Comparison of ENCODE assay signal across 18 cellular contexts in the genomic region with DNA sequence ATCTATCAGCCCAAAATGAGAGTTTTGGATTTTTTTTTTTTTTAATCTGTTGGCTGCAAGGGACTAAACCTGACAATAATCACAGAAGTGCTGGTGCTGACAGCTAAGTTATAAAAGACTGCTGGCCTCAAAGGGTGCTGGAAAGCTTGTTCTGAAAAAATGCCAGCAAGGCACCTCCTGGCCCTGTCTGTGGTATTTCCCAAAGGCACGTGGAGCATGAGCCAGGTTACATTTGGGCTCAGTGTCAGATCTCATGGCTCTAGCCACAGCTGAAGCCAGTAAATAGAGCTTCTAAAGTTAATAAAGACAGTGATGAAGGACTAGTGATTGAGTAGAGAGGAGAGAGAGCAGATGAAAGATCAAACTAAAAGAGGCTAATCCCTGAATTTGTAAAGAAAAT.
DNase-seq lines count a peak whose midpoint lies in the region; ATAC-seq, FAIRE-seq and TF ChIP-seq lines count a peak whose summit lies in the region.
"Had no signal": no experiment of that assay in that cellular context is flagged by ENCODE, and none has a peak within 500 bp of the region (broad histone marks: within the 10 kb centered on the region; RNA-seq: fewer than 3 reads in every experiment).

No MANE protein-coding gene starts in this region.

- CTCF ChIA-PET in Calu3 (lab: Charles Lee) (no interaction called here), WTC11 (lab: Charles Lee) (interaction anchor here (0.6 kb wide), 1 partner anchor 32 kb away, joined by 3 read pairs; no protein-coding TSS in a partner anchor), H1 (lab: Charles Lee; ENCODE audit: partially characterized antibody) (interaction anchor here (0.7 kb wide), 1 partner anchor 1750 kb away, joined by 3 read pairs; no protein-coding TSS in a partner anchor)

- ATAC-seq in WTC11 (peak; percentile 73), mucosa of descending colon (no peak), GM19023 (IDR thresholded peaks at IDR 0.05; ENCODE audit: unreplicated experiment) (no peak)

- H3K27me3 ChIP-seq in H1 (replicated peaks in 1 of 4; ENCODE audit: control insufficient read depth in 3 of 4, extremely low read depth in 1 of 4, insufficient read depth in 3 of 4, low read length in 3 of 4) (no peaks in the 10 kb centered on the region), prostate gland (replicated peaks; ENCODE audit: insufficient read depth) (no peaks in the 10 kb centered on the region), esophagus squamous epithelium (no peaks in the 10 kb centered on the region)

- H3K79me2 ChIP-seq in H1 (ENCODE audit: control insufficient read depth in 1 of 2, insufficient read depth in 2 of 2, low read length in 2 of 2): no peaks in the 10 kb centered on the region

- no peak overlapping the region for H3K27ac ChIP-seq in H1 (ENCODE audit: low read depth, low read length)
- H3K27ac ChIP-seq in prostate gland: no peak overlapping the region
- H3K27ac ChIP-seq in esophagus squamous epithelium: no peak overlapping the region

- H3K27ac Mint-ChIP-seq in Calu3 (ENCODE audit: unreplicated experiment): peak overlapping the region; percentile 23
- peak overlapping the region; percentile 10 for H3K27ac Mint-ChIP-seq in WTC11
- H3K27ac Mint-ChIP-seq: CD4-positive, alpha-beta T cell had no signal

- no peak overlapping the region for H2BK5ac ChIP-seq in H1 (ENCODE audit: low read depth, low read length)

- H3K14ac ChIP-seq in H1 (ENCODE audit: insufficient read length): no peak overlapping the region

- TF ChIP-seq RAD21 in H1 (IDR thresholded peaks at IDR 0.05 in 1 of 2, conservative IDR thresholded peaks at IDR 0.05 in 1 of 2; ENCODE audit: low read depth in 2 of 2, low read length in 2 of 2): no peak

- no peaks in the 10 kb centered on the region for H3K36me3 ChIP-seq in H1 (ENCODE audit: control insufficient read depth in 2 of 4, insufficient read depth in 4 of 4, low read length in 3 of 4)
- no peaks in the 10 kb centered on the region for H3K36me3 ChIP-seq in prostate gland
- no peaks in the 10 kb centered on the region for H3K36me3 ChIP-seq in mucosa of descending colon (ENCODE audit: low read depth)
- H3K36me3 ChIP-seq in esophagus squamous epithelium: no peaks in the 10 kb centered on the region

- 79% methylated on average over 1 of the region's 1 CpG; no CpG with 5 or more reads in 1 of the 2 experiments for WGBS in H1 (ENCODE audit: extremely low coverage in 1 of 2, insufficient coverage in 1 of 2, insufficient read length in 1 of 2, insufficient replicate concordance in 2 of 2, low coverage in 1 of 2, low lambda C conversion rate in 2 of 2, missing lambda C conversion rate in 1 of 2), 2 experiments
- 9% methylated on average over 1 of the region's 1 CpG for WGBS in prostate gland
- WGBS in esophagus squamous epithelium, 2 donors: 6 to 10% methylated on average over 1 of the region's 1 CpG

- no peak overlapping the region for H3K56ac ChIP-seq in H1 (replicated peaks; ENCODE audit: insufficient read length, low read depth, low read length)

- H3K23me2 ChIP-seq in H1 (ENCODE audit: low read depth, low read length): no peaks in the 10 kb centered on the region

- DNase-seq in Calu3: no peak
- DNase-seq in WTC11 (ENCODE audit: low spot score): no peak
- DNase-seq in H1 (ENCODE audit: low read depth in 1 of 2, low spot score in 2 of 2): no peak
- peak; percentile 62 for DNase-seq in prostate gland (ENCODE audit: low spot score)
- no peak for DNase-seq in mucosa of descending colon
- DNase-seq in NCI-H2081 treated with DMSO at 0.1 percent for 48 hours (lab: John Stamatoyannopoulos, UW): no peak
- DNase-seq in esophagus squamous epithelium (lab: John Stamatoyannopoulos, UW): no peak
- DNase-seq: 8988T; AML-193; CD4-positive, alpha-beta T cell; DMS153; DMS79 treated with DMSO at 0.1 percent for 48 hours; EL; GDM1 had no signal

- H2AK5ac ChIP-seq in H1 (ENCODE audit: low read depth, low read length): no peak overlapping the region

- H3K27me3 Mint-ChIP-seq in Calu3 (ENCODE audit: unreplicated experiment): no peaks in the 10 kb centered on the region
- no peaks in the 10 kb centered on the region for H3K27me3 Mint-ChIP-seq in WTC11 (ENCODE audit: low read depth)
- H3K27me3 Mint-ChIP-seq: CD4-positive, alpha-beta T cell had no signal

- H3K4ac ChIP-seq in H1 (replicated peaks; ENCODE audit: insufficient read length, low read depth, low read length): no peak overlapping the region

- no peak overlapping the region for H3K4me3 ChIP-seq in H1 (ENCODE audit: extremely low read depth in 1 of 4, insufficient read depth in 2 of 4, low read depth in 3 of 4, low read length in 4 of 4)
- no peak overlapping the region for H3K4me3 ChIP-seq in prostate gland
- H3K4me3 ChIP-seq in mucosa of descending colon: no peak overlapping the region
- no peak overlapping the region for H3K4me3 ChIP-seq in esophagus squamous epithelium

- no peak overlapping the region for H2BK15ac ChIP-seq in H1 (ENCODE audit: low read length)

- no peak overlapping the region for H4K5ac ChIP-seq in H1 (ENCODE audit: insufficient read length, low read depth, low read length)

- H3K79me1 ChIP-seq in H1 (ENCODE audit: low read depth, low read length): no peaks in the 10 kb centered on the region

- H3K9ac ChIP-seq in H1 (replicated peaks in 1 of 4; ENCODE audit: extremely low read depth in 1 of 4, low read depth in 3 of 4, low read length in 3 of 4): no peak overlapping the region

- no peak for FAIRE-seq in H1 (lab: Jason Lieb, UNC)
- FAIRE-seq: D721Med, GM12892, H54 had no signal

- H4K20me1 ChIP-seq in H1 (replicated peaks in 1 of 2; ENCODE audit: control insufficient read depth in 1 of 2, insufficient read depth in 2 of 2, low read length in 2 of 2): no peaks in the 10 kb centered on the region

- H3K23ac ChIP-seq in H1 (ENCODE audit: insufficient read length): no peak overlapping the region

- H3K4me1 ChIP-seq in H1 (replicated peaks in 1 of 4; ENCODE audit: control insufficient read depth in 3 of 4, insufficient read depth in 4 of 4, low read length in 3 of 4) (peaks cover 0 to 3% (median 0%) of the 10 kb centered on the region in 4 experiments; a peak in 2 of 7 replicates), prostate gland (replicated peaks) (no peaks in the 10 kb centered on the region), mucosa of descending colon (ENCODE audit: low read depth) (no peaks in the 10 kb centered on the region), esophagus squamous epithelium (no peaks in the 10 kb centered on the region)

- TF ChIP-seq EP300 in H1 (IDR thresholded peaks at IDR 0.05; ENCODE audit: borderline replicate concordance in 1 of 2, low read depth in 2 of 2, low read length in 2 of 2): no peak

- H3K9me3 Mint-ChIP-seq in Calu3 (ENCODE audit: low read depth, unreplicated experiment) (peaks cover 10% of the 10 kb centered on the region), WTC11 (peaks cover 24% of the 10 kb centered on the region)
- H3K9me3 Mint-ChIP-seq: CD4-positive, alpha-beta T cell had no signal

- H3K4me1 Mint-ChIP-seq in Calu3 (ENCODE audit: low read depth, unreplicated experiment) (peaks cover 20% of the 10 kb centered on the region), WTC11 (peaks cover 29% of the 10 kb centered on the region)

- no peak overlapping the region for H3K18ac ChIP-seq in H1 (ENCODE audit: extremely low read depth, low read length)

- H2BK120ac ChIP-seq in H1 (replicated peaks; ENCODE audit: low read depth, low read length): peak overlapping the region; percentile 13

- no TSS peak for BruUV-seq in Calu3 (replicated peaks; lab: Mats Ljungman, UMichigan)

- intact Hi-C loops in Calu3 (cut with micrococcal nuclease; ENCODE audit: unreplicated experiment) (loop anchor here (5.0 kb wide), 1 partner anchor 108 kb away; no protein-coding TSS in a partner anchor), prostate gland (cut with DNase I) (no loop called here), mucosa of descending colon (cut with DNase I, micrococcal nuclease) (no loop called here), esophagus squamous epithelium (cut with DNase I) (no loop called here)

- H3K4me2 ChIP-seq in H1 (ENCODE audit: insufficient read depth in 1 of 2, low read depth in 2 of 2, low read length in 2 of 2): no peak overlapping the region

- TF ChIP-seq POLR2A in H1 (IDR thresholded peaks at IDR 0.05; ENCODE audit: control extremely low read depth in 1 of 2, low read depth in 2 of 2, low read length in 2 of 2) (no peak), prostate gland (IDR thresholded peaks at IDR 0.05) (no peak), esophagus squamous epithelium (IDR thresholded peaks at IDR 0.05) (no peak)

- TF ChIP-seq CTCF in Calu3 (IDR thresholded peaks at IDR 0.05; ENCODE audit: unreplicated experiment) (no peak), WTC11 (IDR thresholded peaks at IDR 0.05) (no peak), H1 (IDR thresholded peaks at IDR 0.05; ENCODE audit: control extremely low read depth in 1 of 3, insufficient read depth in 1 of 3, low read depth in 1 of 3, low read length in 3 of 3) (no peak), prostate gland (IDR thresholded peaks at IDR 0.05) (no peak), mucosa of descending colon (IDR thresholded peaks at IDR 0.05) (no peak), esophagus squamous epithelium (IDR thresholded peaks at IDR 0.05) (no peak)

- no peaks in the 10 kb centered on the region for H3K9me3 ChIP-seq in H1 (ENCODE audit: insufficient read depth in 2 of 2, low read depth in 1 of 2, low read length in 1 of 2)
- no peaks in the 10 kb centered on the region for H3K9me3 ChIP-seq in prostate gland
- H3K9me3 ChIP-seq in mucosa of descending colon: no peaks in the 10 kb centered on the region
- H3K9me3 ChIP-seq in esophagus squamous epithelium: no peaks in the 10 kb centered on the region

- H2BK12ac ChIP-seq in H1 (ENCODE audit: low read depth, low read length): no peak overlapping the region

- no peak overlapping the region for H4K91ac ChIP-seq in H1 (replicated peaks; ENCODE audit: insufficient read length, low read length)

- H3K36me3 Mint-ChIP-seq in Calu3 (ENCODE audit: insufficient read depth, unreplicated experiment): no peaks in the 10 kb centered on the region
- peaks cover 30% of the 10 kb centered on the region for H3K36me3 Mint-ChIP-seq in WTC11

- no peak overlapping the region for H3K4me3 Mint-ChIP-seq in Calu3 (ENCODE audit: low read depth, unreplicated experiment)
- H3K4me3 Mint-ChIP-seq in WTC11: no peak overlapping the region
- H3K4me3 Mint-ChIP-seq: CD4-positive, alpha-beta T cell had no signal

- POLR2A ChIA-PET in WTC11 (lab: Charles Lee) (no interaction called here), H1 (lab: Charles Lee; ENCODE audit: partially characterized antibody) (interaction anchor here (0.7 kb wide), 1 partner anchor 67 kb away, joined by 3 read pairs; no protein-coding TSS in a partner anchor)

- H4K8ac ChIP-seq in H1 (ENCODE audit: extremely low read depth, insufficient read depth, low read length): no peak overlapping the region

- H2AFZ ChIP-seq in H1 (ENCODE audit: low read length): no peak overlapping the region

- 0 out of 2 replicates have a peak overlapping the region, but pooled peaks have one; percentile 80 for H2BK20ac ChIP-seq in H1 (ENCODE audit: low read length)

TF ChIP-seq in H1, 55 proteins besides CTCF, POLR2A, EP300 and RAD21 (continues in another document):
- TF ChIP-seq CTBP2 (IDR thresholded peaks at IDR 0.05; ENCODE audit: borderline replicate concordance, insufficient read depth, insufficient read length, low read length): no peak
